Comparison of ENCODE assay signal across 14 cellular contexts in genomic region chr12:107200394-107200793, GRCh38.
A peak's percentile ranks its signal among the peaks of the same experiment; 100 is the strongest.
DNase-seq lines count a peak whose midpoint lies in the region; ATAC-seq and TF ChIP-seq lines count a peak whose summit lies in the region.
"Had no signal": no experiment of that assay in that cellular context is flagged by ENCODE, and none has a peak within 500 bp of the region (broad histone marks: within the 10 kb centered on the region; RNA-seq: fewer than 3 reads in every experiment).

No MANE protein-coding gene starts in this region.

- TF ChIP-seq CTCF in RWPE2 (IDR thresholded peaks at IDR 0.05; ENCODE audit: poor library complexity, severe bottlenecking) (no peak), foreskin fibroblast (IDR thresholded peaks at IDR 0.05; ENCODE audit: low read depth, low read length) (no peak), sigmoid colon (IDR thresholded peaks at IDR 0.05) (no peak)

- no peaks in the 10 kb centered on the region for H3K36me3 ChIP-seq in RWPE2 (ENCODE audit: low read depth)
- H3K36me3 ChIP-seq in sigmoid colon = no peaks in the 10 kb centered on the region

- H3K4me1 ChIP-seq in RWPE2 (ENCODE audit: insufficient read depth, poor library complexity, severe bottlenecking) (peaks cover 8% of the 10 kb centered on the region), sigmoid colon (no peaks in the 10 kb centered on the region)

- H3K9me3 ChIP-seq in RWPE2 (ENCODE audit: severe bottlenecking) (no peaks in the 10 kb centered on the region), sigmoid colon (no peaks in the 10 kb centered on the region)
- H3K9me3 ChIP-seq: mucosa of descending colon had no signal

- H3K4me3 ChIP-seq in RWPE2 (ENCODE audit: severe bottlenecking) (no peak overlapping the region), foreskin fibroblast (ENCODE audit: low read depth in 1 of 2, low read length in 2 of 2) (no peak overlapping the region), sigmoid colon (no peak overlapping the region)
- H3K4me3 ChIP-seq: mucosa of descending colon had no signal

- ATAC-seq in RWPE2 (ENCODE audit: low read depth) = peak; percentile 100
- ATAC-seq in HG02642 (IDR thresholded peaks at IDR 0.05; ENCODE audit: poor library complexity, unreplicated experiment) = no peak
- ATAC-seq: mucosa of descending colon had no signal

- WGBS in sigmoid colon, 2 donors = 30 to 61% methylated on average over 1 of the region's 1 CpG

- H3K27ac ChIP-seq in RWPE2 (ENCODE audit: poor library complexity, severe bottlenecking) (peak overlapping the region; percentile 29), sigmoid colon (no peak overlapping the region)

- H3K27me3 ChIP-seq in RWPE2 (ENCODE audit: insufficient read depth, poor library complexity, severe bottlenecking) = no peaks in the 10 kb centered on the region
- H3K27me3 ChIP-seq in sigmoid colon = no peaks in the 10 kb centered on the region

- intact Hi-C loops in sigmoid colon (cut with DNase I) = no loop called here

- no peak for TF ChIP-seq POLR2A in sigmoid colon (IDR thresholded peaks at IDR 0.05)

- no peak for TF ChIP-seq EP300 in sigmoid colon (IDR thresholded peaks at IDR 0.05)

- peak; percentile 15 for DNase-seq in DMS153 (lab: John Stamatoyannopoulos, UW)
- DNase-seq in DMS153 treated with DMSO at 0.1 percent for 48 hours (lab: John Stamatoyannopoulos, UW; ENCODE audit: unreplicated experiment) = no peak
- peak; percentile 82 for DNase-seq in HPDE6-E6E7 (ENCODE audit: extremely low spot score)
- DNase-seq in RWPE2 (ENCODE audit: low spot score) = no peak
- peak; percentile 16 to 56 for DNase-seq in foreskin fibroblast
- DNase-seq in C1 segment of cervical spinal cord (lab: John Stamatoyannopoulos, UW) = no peak
- no peak for DNase-seq in sigmoid colon
- DNase-seq: 8988T; effector CD8-positive, alpha-beta T cell; mucosa of descending colon; NCI-H187 treated with DMSO at 0.1 percent for 48 hours; posterior cingulate gyrus; stimulated activated CD4-positive, alpha-beta T cell treated with anti-CD3 and anti-CD28 coated beads, Interleukin-4, amount 100 ng/mL, for 1 hour had no signal

Comparison
In these comparisons a context has a peak if more than half of its experiments do, and no peak if none do; other contexts are left out.
1. DNase-seq: peak in DMS153 (single experiment), HPDE6-E6E7 (single experiment) and foreskin fibroblast (2 of 2); none in DMS153 treated with DMSO at 0.1 percent for 48 hours (single experiment), RWPE2 (single experiment), C1 segment of cervical spinal cord (0 of 14) and sigmoid colon (single experiment).